ENCODE assay signal across 13 cellular contexts in the genomic region with DNA sequence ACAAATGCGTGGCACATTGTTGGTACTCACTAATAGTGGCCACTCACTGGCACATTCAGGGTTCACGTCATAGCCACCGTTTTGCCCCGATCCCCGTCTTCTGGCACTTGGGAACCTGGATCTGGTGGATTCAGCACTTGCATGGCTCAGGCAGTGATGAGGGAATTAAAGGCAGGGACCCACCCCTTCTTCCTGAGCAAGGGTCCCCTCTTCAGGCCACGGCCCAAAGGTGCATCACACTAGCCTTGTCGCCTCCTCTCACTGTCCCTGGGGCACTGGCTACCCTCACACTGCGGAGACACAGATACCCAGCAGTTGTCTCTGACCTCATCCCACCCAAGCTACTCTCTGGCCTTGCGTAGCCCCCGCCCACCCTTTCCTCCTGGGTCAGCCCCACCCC. TPM values are rescaled to one million over a fixed set of nuclear protein-coding genes. Genes with fewer than 3 reads are reported as not detected.
A peak's percentile ranks its signal among the peaks of the same experiment; 100 is the strongest.
DNase-seq lines count a peak whose midpoint lies in the region; ATAC-seq, FAIRE-seq and TF ChIP-seq lines count a peak whose summit lies in the region.
"Had no signal": no experiment of that assay in that cellular context is flagged by ENCODE, and none has a peak within 500 bp of the region (broad histone marks: within the 10 kb centered on the region; RNA-seq: fewer than 3 reads in every experiment).

No MANE protein-coding gene starts in this region.

- DNase-seq in D721Med (ENCODE audit: insufficient read length, low spot score) (peak; percentile 45), H4 (ENCODE audit: low spot score) (peak; percentile 38), SK-N-DZ (ENCODE audit: low spot score) (peak; percentile 55), superior temporal gyrus (ENCODE audit: extremely low spot score) (no peak), NCI-H1436 (lab: John Stamatoyannopoulos, UW) (no peak)
- no peak for DNase-seq in stimulated activated naive B cell treated with anti-CD40 and anti-IgM and Interleukin-4, amounts not matched to agents 10 μg/mL and 1 μg/mL and 100 μg/mL, for 72 hours
- DNase-seq: anterior cingulate cortex, esophagus squamous epithelium, NCI-H1930 had no signal

- H3K27me3 Mint-ChIP-seq in stimulated activated naive B cell treated with anti-CD40 and anti-IgM and Interleukin-4, amounts not matched to agents 10 μg/mL and 1 μg/mL and 100 μg/mL, for 72 hours, result peaks cover 4% of the 10 kb centered on the region in 2 donors
- H3K27me3 Mint-ChIP-seq: progenitor cell of endocrine pancreas had no signal

- FAIRE-seq in D721Med (lab: Jason Lieb, UNC), result no peak

- H3K36me3 Mint-ChIP-seq in stimulated activated naive B cell treated with anti-CD40 and anti-IgM and Interleukin-4, amounts not matched to agents 10 μg/mL and 1 μg/mL and 100 μg/mL, for 72 hours, result no peaks in the 10 kb centered on the region

- TF ChIP-seq CTCF in D721Med (IDR thresholded peaks at IDR 0.05; ENCODE audit: insufficient read depth, missing control alignments), result no peak

- H3K27ac Mint-ChIP-seq in stimulated activated naive B cell treated with anti-CD40 and anti-IgM and Interleukin-4, amounts not matched to agents 10 μg/mL and 1 μg/mL and 100 μg/mL, for 72 hours, result no peak overlapping the region
- H3K27ac Mint-ChIP-seq: progenitor cell of endocrine pancreas had no signal

- peak; percentile 36 for ATAC-seq in esophagus mucosa
- ATAC-seq in stimulated activated naive B cell treated with anti-CD40 and anti-IgM and Interleukin-4, amounts not matched to agents 10 μg/mL and 1 μg/mL and 100 μg/mL, for 72 hours (replicated peaks), result no peak
- ATAC-seq in HG03139 (IDR thresholded peaks at IDR 0.05; ENCODE audit: unreplicated experiment), result no peak
- ATAC-seq: left lung had no signal

- peaks cover 0 to 7% of the 10 kb centered on the region in 2 donors for H3K4me1 Mint-ChIP-seq in stimulated activated naive B cell treated with anti-CD40 and anti-IgM and Interleukin-4, amounts not matched to agents 10 μg/mL and 1 μg/mL and 100 μg/mL, for 72 hours

- peaks cover 4% of the 10 kb centered on the region in 2 donors for H3K9me3 Mint-ChIP-seq in stimulated activated naive B cell treated with anti-CD40 and anti-IgM and Interleukin-4, amounts not matched to agents 10 μg/mL and 1 μg/mL and 100 μg/mL, for 72 hours

- no peak overlapping the region for H3K4me3 Mint-ChIP-seq in stimulated activated naive B cell treated with anti-CD40 and anti-IgM and Interleukin-4, amounts not matched to agents 10 μg/mL and 1 μg/mL and 100 μg/mL, for 72 hours

RNA-seq across cellular contexts. Expression of gene LDLRAP1, which starts 19.9 kb away (rescaled TPM):
- 9.5 and 12.5 TPM in 2 replicates for total RNA-seq in H4 (2014; rRNA removed; shearing (Covaris generic))
- 0.20 and 0.23 TPM in 2 replicates for polyA plus RNA-seq in SK-N-DZ (2014; cell fraction: cytosol; rRNA removed)
- 0.06 and 0.21 TPM in 2 replicates for polyA plus RNA-seq in SK-N-DZ (2014; cell fraction: nucleus; rRNA removed)
- total RNA-seq in esophagus mucosa, result 18.8 TPM

Comparison
In these comparisons a context has a peak if more than half of its experiments do, and no peak if none do; other contexts are left out.
1. DNase-seq: peak in D721Med (single experiment), H4 (single experiment) and SK-N-DZ (single experiment); none in stimulated activated naive B cell treated with anti-CD40 and anti-IgM and Interleukin-4, amounts not matched to agents 10 μg/mL and 1 μg/mL and 100 μg/mL, for 72 hours (single experiment), superior temporal gyrus (single experiment) and NCI-H1436 (single experiment).